In genomic region chr7:139830779-139831498, GRCh38 we compare ENCODE assay signal across 11 cellular contexts. TPM values are rescaled to one million over a fixed set of nuclear protein-coding genes. Genes with fewer than 3 reads are reported as not detected.
A peak's percentile ranks its signal among the peaks of the same experiment; 100 is the strongest.
DNase-seq lines count a peak whose midpoint lies in the region; ATAC-seq and TF ChIP-seq lines count a peak whose summit lies in the region.
"Had no signal": no experiment of that assay in that cellular context is flagged by ENCODE, and none has a peak within 500 bp of the region (broad histone marks: within the 10 kb centered on the region; RNA-seq: fewer than 3 reads in every experiment).

No MANE protein-coding gene starts in this region.

- CTCF ChIA-PET in MCF 10A (lab: Yijun Ruan, JAX) = interaction anchor here (0.6 to 0.7 kb wide), 2 partner anchors 22 to 42 kb away, joined by 3 read pairs; no protein-coding TSS in a partner anchor

- peak overlapping the region in 2 of 3 donors; percentile 3 to 28 for H3K4me3 ChIP-seq in breast epithelium

- no peaks in the 10 kb centered on the region for H3K36me3 ChIP-seq in breast epithelium

- H3K27me3 Mint-ChIP-seq in MCF 10A (ENCODE audit: insufficient read depth, unreplicated experiment) (peaks cover 18% of the 10 kb centered on the region), type B pancreatic cell (peaks cover 20% of the 10 kb centered on the region)

- POLR2A ChIA-PET in MCF 10A (lab: Yijun Ruan, JAX) = no interaction called here

- intact Hi-C loops in breast epithelium (cut with DNase I; ENCODE audit: low total_unique reads) (no loop called here), MCF 10A (cut with micrococcal nuclease) (no loop called here)

- H3K9me3 ChIP-seq in breast epithelium = peaks cover 0 to 4% of the 10 kb centered on the region in 2 donors

- H3K27ac Mint-ChIP-seq in MCF 10A (ENCODE audit: low read depth, unreplicated experiment) (no peak overlapping the region), type B pancreatic cell (no peak overlapping the region)

- no TSS peak for BruUV-seq in MCF 10A (replicated peaks; lab: Mats Ljungman, UMichigan)

- H3K27ac ChIP-seq in breast epithelium = no peak overlapping the region
- H3K27ac ChIP-seq: epithelial cell of prostate had no signal

- H3K9me3 Mint-ChIP-seq in MCF 10A (ENCODE audit: unreplicated experiment) = peaks cover 10% of the 10 kb centered on the region
- peaks cover 13% of the 10 kb centered on the region for H3K9me3 Mint-ChIP-seq in type B pancreatic cell

- H3K36me3 Mint-ChIP-seq in MCF 10A (ENCODE audit: insufficient read depth, unreplicated experiment) = no peaks in the 10 kb centered on the region
- H3K36me3 Mint-ChIP-seq in type B pancreatic cell = no peaks in the 10 kb centered on the region

- H3K4me1 Mint-ChIP-seq in MCF 10A (ENCODE audit: insufficient read depth, unreplicated experiment) (peaks cover 3% of the 10 kb centered on the region), type B pancreatic cell (ENCODE audit: unreplicated experiment) (peaks cover 20% of the 10 kb centered on the region)

- no peak overlapping the region for H3K4me3 Mint-ChIP-seq in MCF 10A (ENCODE audit: unreplicated experiment)
- peak overlapping the region; percentile 11 for H3K4me3 Mint-ChIP-seq in type B pancreatic cell

- ATAC-seq in HG03378 (IDR thresholded peaks at IDR 0.05; ENCODE audit: unreplicated experiment) (peak; percentile 45), left lobe of liver (no peak), GM19452 (IDR thresholded peaks at IDR 0.05; ENCODE audit: unreplicated experiment) (no peak)

- no peak for DNase-seq in breast epithelium (ENCODE audit: low spot score in 2 of 2)
- DNase-seq in MCF 10A (ENCODE audit: unreplicated experiment) = no peak
- no peak for DNase-seq in erythroblast (lab: John Stamatoyannopoulos, UW)
- DNase-seq in type B pancreatic cell (ENCODE audit: extremely low spot score, unreplicated experiment) = no peak
- DNase-seq in NCI-H446 treated with DMSO at 0.1 percent for 48 hours (lab: John Stamatoyannopoulos, UW) = no peak
- DNase-seq in left lobe of liver (ENCODE audit: low spot score) = no peak
- DNase-seq: C1 segment of cervical spinal cord, SHP77 had no signal

- TF ChIP-seq POLR2A in breast epithelium (IDR thresholded peaks at IDR 0.05) (no peak), erythroblast (IDR thresholded peaks at IDR 0.05; ENCODE audit: low read length) (peak; percentile 0)

- no peaks in the 10 kb centered on the region for H3K27me3 ChIP-seq in breast epithelium

- H3K4me1 ChIP-seq in breast epithelium = no peaks in the 10 kb centered on the region

- TF ChIP-seq CTCF in breast epithelium (IDR thresholded peaks at IDR 0.05) (no peak), MCF 10A (IDR thresholded peaks at IDR 0.05; ENCODE audit: unreplicated experiment) (no peak), type B pancreatic cell (conservative IDR thresholded peaks at IDR 0.05) (no peak)

RNA-seq across cellular contexts. Expression of gene TBXAS1, which starts 1.9 kb away (rescaled TPM):
- total RNA-seq in breast epithelium = 10 to 100 TPM; 17.7 to 59.8 (median 17.9) TPM
- total RNA-seq in MCF 10A (2022) = 1.5 and 4.4 TPM in 2 replicates
- 4.2 and 5.8 TPM in 2 replicates for total RNA-seq in type B pancreatic cell (ENCODE audit: low replicate concordance)
- total RNA-seq in left lobe of liver = 6.6 TPM

RNA-seq across cellular contexts. Expression of gene HIPK2, which starts 53.1 kb away (rescaled TPM):
- total RNA-seq in breast epithelium = 10 to 100 TPM; 26.4 to 31.8 (median 31.1) TPM
- total RNA-seq in MCF 10A (2022) = 64.3 and 93.9 TPM in 2 replicates
- total RNA-seq in type B pancreatic cell (ENCODE audit: low replicate concordance) = 84.7 and 89.1 TPM in 2 replicates
- total RNA-seq in left lobe of liver = 63.7 TPM
